In genomic region chr6:131574133-131574532, GRCh38 we compare ENCODE assay signal across 23 cellular contexts. TPM values are rescaled to one million over a fixed set of nuclear protein-coding genes. Genes with fewer than 3 reads are reported as not detected.
"Had no signal": no experiment of that assay in that cellular context is flagged by ENCODE, and none has a peak within 500 bp of the region (broad histone marks: within the 10 kb centered on the region; RNA-seq: fewer than 3 reads in every experiment).

No MANE protein-coding gene starts in this region.

- H3K9me3 ChIP-seq: thyroid gland, upper lobe of right lung had no signal

- H3K4me3 ChIP-seq: thyroid gland, upper lobe of right lung had no signal

- ATAC-seq: activated CD8-positive, alpha-beta T cell treated with anti-CD3 and anti-CD28 coated beads, Interleukin-2, amount 10 ng/mL, durations not matched to agents 7 days and 5 days; foreskin keratinocyte; left ventricle myocardium superior; T-cell; upper lobe of right lung had no signal

- H3K4me1 ChIP-seq: foreskin keratinocyte, upper lobe of right lung had no signal

- H3K36me3 ChIP-seq: thyroid gland, WERI-Rb-1 had no signal

- DNase-seq: activated CD4-positive, alpha-beta T cell treated with anti-CD3 and anti-CD28 coated beads for 1 hour; activated CD4-positive, alpha-beta T cell treated with anti-CD3 and anti-CD28 coated beads, Interleukin-2, amount 50 U/mL, for 1 hour; activated CD8-positive, alpha-beta T cell treated with anti-CD3 and anti-CD28 coated beads, Interleukin-2, amount 10 ng/mL, durations not matched to agents 7 days and 5 days; activated gamma-delta T cell treated with Interleukin-2 at 50 U/mL for 16 hours; aorta; caudate nucleus; dermis blood vessel endothelial cell; effector memory CD4-positive, alpha-beta T cell; foreskin keratinocyte; left ventricle myocardium superior; retina; stimulated activated CD4-positive, alpha-beta T cell treated with anti-CD3 and anti-CD28 coated beads, Interleukin-12 subunit alpha, Interleukin-12 subunit beta, amount 100 ng/mL, for 4 hours; substantia nigra; T-cell; thyroid gland; upper lobe of right lung; WERI-Rb-1 had no signal

RNA-seq across cellular contexts. Expression of gene ARG1, which starts 1.1 kb away (rescaled TPM):
- total RNA-seq: activated CD8-positive, alpha-beta T cell treated with anti-CD3 and anti-CD28 coated beads, Interleukin-2, amount 10 ng/mL, durations not matched to agents 7 days and 5 days; activated T-helper 1 cell treated with anti-CD3 and anti-CD28 coated beads, Interleukin-12 subunit alpha, Interleukin-12 subunit beta, Interleukin-2, Interleukin-4 antibody, amounts not matched to agents 30 ng/mL and 10 ng/mL and 1 ng/mL, durations not matched to agents 14 hours and 24 hours and 36 hours; dermis blood vessel endothelial cell; foreskin keratinocyte; kidney epithelial cell; mononuclear cell; neural crest cell; osteoblast; progenitor cell of endocrine pancreas had no signal
